ENCODE assay signal across 11 cellular contexts in genomic region chr10:121310151-121310711, GRCh38.
DNase-seq lines count a peak whose midpoint lies in the region; ATAC-seq lines count a peak whose summit lies in the region.
"Had no signal": no experiment of that assay in that cellular context is flagged by ENCODE, and none has a peak within 500 bp of the region (broad histone marks: within the 10 kb centered on the region; RNA-seq: fewer than 3 reads in every experiment).

No MANE protein-coding gene starts in this region.

- H3K9me3 ChIP-seq in ectodermal cell (ENCODE audit: control insufficient read depth, low read length): no peaks in the 10 kb centered on the region
- H3K9me3 ChIP-seq: MG63, Peyer's patch, suprapubic skin had no signal

- peak; percentile 8 for DNase-seq in H7
- DNase-seq in NCI-H2227 (lab: John Stamatoyannopoulos, UW; ENCODE audit: unreplicated experiment): peak; percentile 85
- peak; percentile 11 for DNase-seq in pons (ENCODE audit: low spot score)
- no peak for DNase-seq in HUDEP-2 (lab: John Stamatoyannopoulos, UW; ENCODE audit: unreplicated experiment in 76 of 76)
- no peak for DNase-seq in NK-92 (lab: John Stamatoyannopoulos, UW; ENCODE audit: unreplicated experiment)
- DNase-seq: anterior cingulate cortex, MG63, Peyer's patch had no signal

- 13 to 14% methylated on average over 9 of the region's 9 CpGs for WGBS in ectodermal cell, 2 experiments

- H3K4me1 ChIP-seq in ectodermal cell (ENCODE audit: control insufficient read depth, insufficient read depth, low read length): peaks cover 48% of the 10 kb centered on the region
- H3K4me1 ChIP-seq: Peyer's patch had no signal

- H3K4me3 ChIP-seq in H7 (ENCODE audit: insufficient read depth, low read depth, low read length) (no peak overlapping the region), ectodermal cell (ENCODE audit: insufficient read depth, low read depth, low read length) (no peak overlapping the region)
- H3K4me3 ChIP-seq: MG63, Peyer's patch, suprapubic skin had no signal

- ATAC-seq in HG03469 (IDR thresholded peaks at IDR 0.05; ENCODE audit: unreplicated experiment): no peak

- peak overlapping the region; percentile 62 for H3K27ac ChIP-seq in ectodermal cell (ENCODE audit: insufficient read depth, low read depth, low read length, poor library complexity, severe bottlenecking)
- H3K27ac ChIP-seq: Peyer's patch, suprapubic skin had no signal

- H3K36me3 ChIP-seq in H7 (replicated peaks; ENCODE audit: control insufficient read depth, insufficient read depth, low read length) (no peaks in the 10 kb centered on the region), ectodermal cell (ENCODE audit: control insufficient read depth, insufficient read depth, low read length) (no peaks in the 10 kb centered on the region)
- H3K36me3 ChIP-seq: MG63, Peyer's patch, suprapubic skin had no signal

- H3K27me3 ChIP-seq in H7 (ENCODE audit: control insufficient read depth, insufficient read depth, low read length) (no peaks in the 10 kb centered on the region), ectodermal cell (ENCODE audit: control insufficient read depth, insufficient read depth, low read length, poor library complexity, severe bottlenecking) (no peaks in the 10 kb centered on the region)
- H3K27me3 ChIP-seq: MG63, Peyer's patch, suprapubic skin had no signal

Comparison
In these comparisons a context has a peak if more than half of its experiments do, and no peak if none do; other contexts are left out.
1. DNase-seq: peak in H7 (single experiment), NCI-H2227 (single experiment) and pons (single experiment); none in HUDEP-2 (0 of 76) and NK-92 (single experiment).